In genomic region chr17:68602267-68602644, GRCh38 we compare ENCODE assay signal across 2 cellular contexts.
TF ChIP-seq lines count a peak whose summit lies in the region.

No MANE protein-coding gene starts in this region.

TF ChIP-seq in WTC11, 78 proteins besides CTCF, POLR2A, EP300 and RAD21:
- TF ChIP-seq ZNF232 (CRISPR knock-in tag; IDR thresholded peaks at IDR 0.05) (no peak), ZSCAN18 (CRISPR knock-in tag; IDR thresholded peaks at IDR 0.05) (no peak), CREB1 (CRISPR knock-in tag; IDR thresholded peaks at IDR 0.05) (no peak), ZNF281 (CRISPR knock-in tag; IDR thresholded peaks at IDR 0.05) (no peak), GRHL2 (CRISPR knock-in tag; IDR thresholded peaks at IDR 0.05; ENCODE audit: insufficient replicate concordance, severe bottlenecking) (no peak), NFYB (CRISPR knock-in tag; conservative IDR thresholded peaks at IDR 0.05; ENCODE audit: low read depth) (no peak), MLX (CRISPR knock-in tag; IDR thresholded peaks at IDR 0.05) (no peak), FOXP4 (CRISPR knock-in tag; IDR thresholded peaks at IDR 0.05) (no peak), PRRX2 (CRISPR knock-in tag; IDR thresholded peaks at IDR 0.05) (no peak), ZNF512 (CRISPR knock-in tag; IDR thresholded peaks at IDR 0.05; ENCODE audit: borderline replicate concordance) (no peak), CBFB (CRISPR knock-in tag; IDR thresholded peaks at IDR 0.05; ENCODE audit: low read depth) (no peak), OVOL2 (CRISPR knock-in tag; IDR thresholded peaks at IDR 0.05; ENCODE audit: borderline replicate concordance) (no peak), ZNF263 (CRISPR knock-in tag; IDR thresholded peaks at IDR 0.05; ENCODE audit: low read depth) (no peak), USF2 (CRISPR knock-in tag; IDR thresholded peaks at IDR 0.05) (no peak), ZNF416 (CRISPR knock-in tag; IDR thresholded peaks at IDR 0.05) (no peak)

TF ChIP-seq in H1, 55 proteins besides CTCF, POLR2A, EP300 and RAD21:
- no peak for TF ChIP-seq KDM1A (IDR thresholded peaks at IDR 0.05; ENCODE audit: borderline replicate concordance, low read length)
- no peak for TF ChIP-seq FOSL1 (IDR thresholded peaks at IDR 0.05; ENCODE audit: insufficient read depth, low read depth, low read length)
- TF ChIP-seq CBX8 (IDR thresholded peaks at IDR 0.05; ENCODE audit: borderline replicate concordance, low read depth, low read length) = no peak
- no peak for TF ChIP-seq GABPA (IDR thresholded peaks at IDR 0.05; ENCODE audit: borderline replicate concordance, insufficient read depth, low read length)
- TF ChIP-seq USF2 (IDR thresholded peaks at IDR 0.05; ENCODE audit: low read length) = no peak
- TF ChIP-seq YY1 (IDR thresholded peaks at IDR 0.05; ENCODE audit: low read depth, low read length) = no peak
- TF ChIP-seq CTBP2 (IDR thresholded peaks at IDR 0.05; ENCODE audit: borderline replicate concordance, insufficient read depth, insufficient read length, low read length) = no peak
- no peak for TF ChIP-seq E2F6 (IDR thresholded peaks at IDR 0.05)
- no peak for TF ChIP-seq MAX (IDR thresholded peaks at IDR 0.05)
- TF ChIP-seq SRF (IDR thresholded peaks at IDR 0.05; ENCODE audit: low read depth, low read length) = no peak
- no peak for TF ChIP-seq HDAC6 (IDR thresholded peaks at IDR 0.05; ENCODE audit: low read depth, low read length)
- TF ChIP-seq EZH2 (IDR thresholded peaks at IDR 0.05; ENCODE audit: low read depth, low read length, severe bottlenecking) = no peak
- no peak for TF ChIP-seq SUZ12 (IDR thresholded peaks at IDR 0.05; ENCODE audit: low read length)
- TF ChIP-seq JUN (IDR thresholded peaks at IDR 0.05; ENCODE audit: low read depth, low read length) = no peak
- no peak for TF ChIP-seq SIX5 (IDR thresholded peaks at IDR 0.05; ENCODE audit: low read depth, low read length)
